Comparison of ENCODE assay signal across 8 cellular contexts in the genomic region with DNA sequence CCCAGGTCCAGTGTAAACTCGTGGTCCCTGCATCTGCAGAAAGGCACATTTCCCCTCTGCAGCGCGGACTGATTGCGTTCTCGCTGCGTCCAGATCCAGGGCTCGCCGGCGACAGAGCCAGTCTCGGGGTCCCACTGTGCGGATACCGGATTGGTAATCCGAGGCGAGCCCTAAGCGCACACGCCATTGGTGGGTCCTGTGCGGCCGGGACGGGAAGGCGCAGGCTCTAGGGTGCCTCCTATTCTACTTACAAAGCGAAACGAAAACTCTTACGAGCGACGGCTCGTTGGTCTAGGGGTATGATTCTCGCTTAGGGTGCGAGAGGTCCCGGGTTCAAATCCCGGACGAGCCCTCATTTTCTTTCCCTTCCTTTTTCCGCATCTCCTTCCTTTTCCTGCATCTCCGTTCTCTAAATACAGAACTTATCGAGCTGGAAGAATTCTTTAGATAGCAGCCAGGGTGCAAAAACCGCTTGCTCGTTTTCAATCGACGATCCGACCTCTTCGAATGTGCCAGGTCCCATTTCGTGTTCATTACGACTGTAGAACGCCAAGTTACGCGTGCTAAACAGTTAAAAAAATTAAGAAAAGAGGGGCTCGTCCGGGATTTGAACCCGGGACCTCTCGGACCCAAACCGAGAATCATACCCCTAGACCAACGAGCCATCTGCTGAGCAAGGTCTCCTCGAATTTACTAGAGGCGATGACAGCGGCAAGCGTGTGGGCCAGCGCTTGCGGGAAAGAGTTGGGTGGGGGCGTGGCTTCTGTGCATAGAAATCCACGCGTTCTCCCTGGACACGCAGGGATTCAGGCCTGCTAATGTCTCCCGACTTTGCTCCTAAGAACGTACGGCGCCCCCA. TPM values are rescaled to one million over a fixed set of nuclear protein-coding genes. Genes with fewer than 3 reads are reported as not detected.
DNase-seq lines count a peak whose midpoint lies in the region; ATAC-seq and TF ChIP-seq lines count a peak whose summit lies in the region.

No MANE protein-coding gene starts in this region.

- peak overlapping the region; percentile 77 for H3K4me2 ChIP-seq in hepatocyte

- H3K27ac ChIP-seq in hepatocyte (peak overlapping the region; percentile 89), rectal smooth muscle tissue (ENCODE audit: low read depth, low read length) (peak overlapping the region; percentile 89), vagina (peak overlapping the region; percentile 90)

- in situ Hi-C loops in astrocyte of the cerebellum (cut with HindIII; ENCODE audit: low sequenced_read_pairs): loop anchor here (25.0 kb wide), 1 partner anchor 277 kb away; no protein-coding TSS in a partner anchor

- H3K9me3 ChIP-seq in hepatocyte (ENCODE audit: low read depth): no peaks in the 10 kb centered on the region
- H3K9me3 ChIP-seq in vagina: no peaks in the 10 kb centered on the region

- H4K20me1 ChIP-seq in hepatocyte (ENCODE audit: insufficient read depth, poor library complexity, severe bottlenecking): no peaks in the 10 kb centered on the region

- H2AFZ ChIP-seq in hepatocyte: peak overlapping the region; percentile 87

- H3K9me2 ChIP-seq in hepatocyte (replicated peaks; ENCODE audit: insufficient read depth): no peaks in the 10 kb centered on the region

- H3K36me3 ChIP-seq in hepatocyte (replicated peaks; ENCODE audit: insufficient read depth, low read depth): no peaks in the 10 kb centered on the region
- no peaks in the 10 kb centered on the region for H3K36me3 ChIP-seq in rectal smooth muscle tissue (ENCODE audit: control insufficient read depth, insufficient read depth, low read length)
- no peaks in the 10 kb centered on the region for H3K36me3 ChIP-seq in vagina

- peak; percentile 47 for TF ChIP-seq POLR2A in GM18505 (IDR thresholded peaks at IDR 0.05; ENCODE audit: borderline replicate concordance, extremely low read depth, insufficient read depth, insufficient read length)
- TF ChIP-seq POLR2A in vagina (IDR thresholded peaks at IDR 0.05): peak in 1 of 2 donors; percentile 56

- DNase-seq in NCI-H187 treated with DMSO at 0.1 percent for 48 hours (lab: John Stamatoyannopoulos, UW) (peak; percentile 39), T-helper 22 cell (ENCODE audit: low read depth) (peak; percentile 79), astrocyte of the cerebellum (ENCODE audit: low read depth) (peak; percentile 86), hepatocyte (ENCODE audit: low spot score) (peak; percentile 95), vagina (ENCODE audit: extremely low spot score in 2 of 2) (peak in 1 of 2 donors; percentile 94)

- H3K79me2 ChIP-seq in hepatocyte: no peaks in the 10 kb centered on the region

- intact Hi-C loops in vagina (cut with DNase I): no loop called here

- no peaks in the 10 kb centered on the region for H3K27me3 ChIP-seq in hepatocyte
- H3K27me3 ChIP-seq in rectal smooth muscle tissue (ENCODE audit: control insufficient read depth, insufficient read depth, low read length): no peaks in the 10 kb centered on the region
- H3K27me3 ChIP-seq in vagina: no peaks in the 10 kb centered on the region

- ATAC-seq in GM18505 (IDR thresholded peaks at IDR 0.05; ENCODE audit: unreplicated experiment) (peak; percentile 71), HG02938 (IDR thresholded peaks at IDR 0.05; ENCODE audit: unreplicated experiment) (peak; percentile 56)

- peak overlapping the region; percentile 68 for H3K9ac ChIP-seq in rectal smooth muscle tissue (ENCODE audit: low read length)

- WGBS in hepatocyte (ENCODE audit: low lambda C conversion rate, missing lambda C conversion rate): under 1% methylated on average over 65 of the region's 65 CpGs

- H3K4me1 ChIP-seq in hepatocyte (ENCODE audit: insufficient read depth) (no peaks in the 10 kb centered on the region), rectal smooth muscle tissue (ENCODE audit: control insufficient read depth, insufficient read depth, low read length) (peaks cover 2% of the 10 kb centered on the region), vagina (peaks cover 9% of the 10 kb centered on the region)

- peak overlapping the region; percentile 81 for H3K4me3 ChIP-seq in astrocyte of the cerebellum (ENCODE audit: low read depth, low read length)
- peak overlapping the region; percentile 87 for H3K4me3 ChIP-seq in hepatocyte
- peak overlapping the region; percentile 94 for H3K4me3 ChIP-seq in rectal smooth muscle tissue (ENCODE audit: low read length)
- peak overlapping the region; percentile 65 to 90 for H3K4me3 ChIP-seq in vagina

- TF ChIP-seq CTCF in astrocyte of the cerebellum (IDR thresholded peaks at IDR 0.05; ENCODE audit: low read depth, low read length, missing control alignments) (no peak), hepatocyte (IDR thresholded peaks at IDR 0.05; ENCODE audit: poor library complexity) (no peak), vagina (IDR thresholded peaks at IDR 0.05) (no peak)

RNA-seq across cellular contexts. Expression of a gene that starts 29.2 kb away (rescaled TPM):
- total RNA-seq in hepatocyte (13.2 and 16.4 TPM in 2 replicates), vagina (6.9 TPM)
- polyA plus RNA-seq in hepatocyte: 13.1 and 19.1 TPM in 2 replicates
